Comparison of ENCODE assay signal across 8 cellular contexts in genomic region chr13:60397693-60398437, GRCh38. TPM values are rescaled to one million over a fixed set of nuclear protein-coding genes. Genes with fewer than 3 reads are reported as not detected.
A peak's percentile ranks its signal among the peaks of the same experiment; 100 is the strongest.
DNase-seq lines count a peak whose midpoint lies in the region; ATAC-seq and TF ChIP-seq lines count a peak whose summit lies in the region.

No MANE protein-coding gene starts in this region.

- no peaks in the 10 kb centered on the region for H3K9me3 Mint-ChIP-seq in activated naive CD8-positive, alpha-beta T cell treated with anti-CD3 and anti-CD28 coated beads for 36 hours

- peaks cover 32% of the 10 kb centered on the region for H3K4me1 Mint-ChIP-seq in activated naive CD8-positive, alpha-beta T cell treated with anti-CD3 and anti-CD28 coated beads for 36 hours

- peaks cover 9% of the 10 kb centered on the region for H3K36me3 Mint-ChIP-seq in activated naive CD8-positive, alpha-beta T cell treated with anti-CD3 and anti-CD28 coated beads for 36 hours

- BruUV-seq in Panc1 (replicated peaks; lab: Mats Ljungman, UMichigan): TSS peak; percentile 74

- no peak for TF ChIP-seq POLR2A in ovary (IDR thresholded peaks at IDR 0.05)

- H3K27ac Mint-ChIP-seq in activated naive CD8-positive, alpha-beta T cell treated with anti-CD3 and anti-CD28 coated beads for 36 hours: peak overlapping the region; percentile 95

- in situ Hi-C loops in Panc1 (cut with HindIII; ENCODE audit: low pct_unique_long_range_greater_than_20kb, low sequenced_read_pairs): no loop called here

- H3K9me3 ChIP-seq in Panc1 (ENCODE audit: control insufficient read depth, insufficient read depth, low read depth, low read length) (no peaks in the 10 kb centered on the region), ovary (no peaks in the 10 kb centered on the region), aorta (ENCODE audit: control insufficient read depth, low read length) (no peaks in the 10 kb centered on the region)

- intact Hi-C loops in Panc1 (cut with micrococcal nuclease; ENCODE audit: unreplicated experiment): no loop called here
- intact Hi-C loops in Right ventricle myocardium inferior (cut with DNase I): no loop called here
- intact Hi-C loops in ovary (cut with DNase I): loop anchor here in 1 of 4 donors (5.0 kb wide), 1 partner anchor 236 kb away; the partner anchor contains the start of gene DIAPH3
- intact Hi-C loops in aorta (cut with DNase I): loop anchor here (5.0 kb wide), 2 partner anchors 34 to 236 kb away; partner anchors contain the start of gene DIAPH3 (in 1 of the 2)

- CTCF ChIA-PET in Panc1 (lab: Charles Lee): no interaction called here

- TF ChIP-seq EP300 in ovary (IDR thresholded peaks at IDR 0.05): no peak

- H3K4me3 ChIP-seq in Panc1 (ENCODE audit: low read depth in 2 of 2, low read length in 2 of 2) (peak overlapping the region; percentile 67 to 85), ovary (peak overlapping the region; percentile 91), aorta (ENCODE audit: low read length in 2 of 2) (peak overlapping the region; percentile 97 to 99)

- peaks cover 13% of the 10 kb centered on the region for H3K4me1 ChIP-seq in Panc1 (ENCODE audit: control insufficient read depth, insufficient read depth, low read length)
- H3K4me1 ChIP-seq in ovary (ENCODE audit: insufficient read depth): peaks cover 5% of the 10 kb centered on the region
- H3K4me1 ChIP-seq in aorta (ENCODE audit: control insufficient read depth in 1 of 2, insufficient read depth in 2 of 2, low read length in 2 of 2): peaks cover 0 to 5% of the 10 kb centered on the region in 2 donors

- no peaks in the 10 kb centered on the region for H3K27me3 ChIP-seq in Panc1 (ENCODE audit: control insufficient read depth, insufficient read depth, low read length)
- no peaks in the 10 kb centered on the region for H3K27me3 ChIP-seq in ovary
- H3K27me3 ChIP-seq in aorta (ENCODE audit: control insufficient read depth in 1 of 2, insufficient read depth in 2 of 2, low read length in 1 of 2): no peaks in the 10 kb centered on the region

- peak overlapping the region; percentile 94 for H3K4me3 Mint-ChIP-seq in activated naive CD8-positive, alpha-beta T cell treated with anti-CD3 and anti-CD28 coated beads for 36 hours

- ATAC-seq in GM19372 (IDR thresholded peaks at IDR 0.05; ENCODE audit: low read depth, unreplicated experiment) (peak; percentile 29), HG03460 (IDR thresholded peaks at IDR 0.05; ENCODE audit: unreplicated experiment) (peak; percentile 28), Panc1 (peak; percentile 46), Right ventricle myocardium inferior (peak; percentile 14), aorta (ENCODE audit: low FRiP score) (peak; percentile 51)

- TF ChIP-seq CTCF in Panc1 (IDR thresholded peaks at IDR 0.05): no peak
- no peak for TF ChIP-seq CTCF in ovary (IDR thresholded peaks at IDR 0.05)

- H3K36me3 ChIP-seq in Panc1 (ENCODE audit: control insufficient read depth, insufficient read depth, low read length): peaks cover 4% of the 10 kb centered on the region; the same call in 1 of the 2 replicates
- H3K36me3 ChIP-seq in ovary: no peaks in the 10 kb centered on the region
- no peaks in the 10 kb centered on the region for H3K36me3 ChIP-seq in aorta (ENCODE audit: control insufficient read depth in 1 of 2, insufficient read depth in 2 of 2, low read length in 1 of 2)

- DNase-seq in COR-L47 (lab: John Stamatoyannopoulos, UW): peak; percentile 59
- no peak for DNase-seq in Panc1 (ENCODE audit: low read depth, low spot score)
- DNase-seq in activated naive CD8-positive, alpha-beta T cell treated with anti-CD3 and anti-CD28 coated beads for 36 hours: no peak
- peak; percentile 81 for DNase-seq in Right ventricle myocardium inferior (ENCODE audit: missing footprints)
- peak; percentile 45 to 77 (median 62) for DNase-seq in ovary
- DNase-seq in aorta: peak; percentile 78 to 88

- POLR2A ChIA-PET in Panc1 (lab: Charles Lee): no interaction called here

- no peaks in the 10 kb centered on the region for H3K27me3 Mint-ChIP-seq in activated naive CD8-positive, alpha-beta T cell treated with anti-CD3 and anti-CD28 coated beads for 36 hours

- H3K27ac ChIP-seq in Panc1 (ENCODE audit: low read length) (peak overlapping the region; percentile 88), ovary (peak overlapping the region; percentile 97), aorta (ENCODE audit: low read depth in 1 of 2, low read length in 2 of 2) (peak overlapping the region; percentile 92 to 99)

- WGBS in ovary, 3 donors: 0% methylated on average over 30 to 45 of the region's 45 CpGs
- 0% methylated on average over 38 to 45 of the region's 45 CpGs for WGBS in aorta, 2 donors

RNA-seq across cellular contexts. Expression of gene TDRD3, which starts 0.8 kb away (rescaled TPM):
- total RNA-seq in Panc1 (2021; ENCODE audit: unreplicated experiment) (10.8 TPM), Right ventricle myocardium inferior (40.2 TPM), ovary (10 to 100 TPM; 29.3 to 63.0 (median 43.3) TPM), aorta (10 to 100 TPM; 31.0 to 44.3 TPM)
- 4.6 TPM for polyA plus RNA-seq in Panc1 (2012; ENCODE audit: insufficient read length)
- 10 to 100 TPM; 19.2 to 19.9 TPM for total RNA-seq in activated naive CD8-positive, alpha-beta T cell treated with anti-CD3 and anti-CD28 coated beads for 36 hours
- polyA plus RNA-seq in ovary (10 to 100 TPM; 15.8 to 22.0 TPM), aorta (10 to 100 TPM in 1 of 2 donors, 1 to 10 TPM in 1; 9.3 to 15.8 TPM)

Comparison
In these comparisons a context has a peak if more than half of its experiments do, and no peak if none do; other contexts are left out.
1. DNase-seq: peak in COR-L47 (single experiment), Right ventricle myocardium inferior (single experiment), ovary (5 of 5) and aorta (2 of 2); none in Panc1 (single experiment) and activated naive CD8-positive, alpha-beta T cell treated with anti-CD3 and anti-CD28 coated beads for 36 hours (single experiment).
2. intact Hi-C loops: an anchor here in aorta (5.0 kb wide); none called in Panc1 and Right ventricle myocardium inferior.
3. Peak in every context shown above with its lines, with median percentiles within 50 percentile points of each other: ATAC-seq, H3K27ac ChIP-seq and H3K4me3 ChIP-seq.